Comparison of ENCODE assay signal across 8 cellular contexts in genomic region chr5:87780831-87781760, GRCh38.
A peak's percentile ranks its signal among the peaks of the same experiment; 100 is the strongest.
DNase-seq lines count a peak whose midpoint lies in the region; ATAC-seq and TF ChIP-seq lines count a peak whose summit lies in the region.

No MANE protein-coding gene starts in this region.

- ATAC-seq in GM19397 (IDR thresholded peaks at IDR 0.05; ENCODE audit: unreplicated experiment) = peak; percentile 99
- ATAC-seq in HG03469 (IDR thresholded peaks at IDR 0.05; ENCODE audit: unreplicated experiment) = peak; percentile 99

- peak; percentile 85 for DNase-seq in CD1c-positive myeloid dendritic cell (ENCODE audit: extremely low spot score)
- peak; percentile 84 for DNase-seq in NCI-H510A treated with DMSO at 0.1 percent for 48 hours (lab: John Stamatoyannopoulos, UW)
- DNase-seq in activated CD4-positive, alpha-beta T cell treated with anti-CD3 and anti-CD28 coated beads for 24 hours (ENCODE audit: low read depth in 2 of 2) = peak; percentile 47 to 56
- peak; percentile 91 for DNase-seq in choroid plexus epithelial cell (ENCODE audit: low read depth)
- DNase-seq in left kidney (ENCODE audit: low read depth, low spot score) = peak; percentile 95
- peak; percentile 81 for DNase-seq in stimulated activated CD4-positive, alpha-beta T cell treated with anti-CD3 and anti-CD28 coated beads, Interleukin-4, amount 100 ng/mL, for 24 hours

- TF ChIP-seq CTCF in choroid plexus epithelial cell (conservative IDR thresholded peaks at IDR 0.05; ENCODE audit: low read depth, low read length) = peak; percentile 98

- H3K4me3 ChIP-seq in choroid plexus epithelial cell (ENCODE audit: low read depth, low read length) = no peak overlapping the region
